In the genomic region with DNA sequence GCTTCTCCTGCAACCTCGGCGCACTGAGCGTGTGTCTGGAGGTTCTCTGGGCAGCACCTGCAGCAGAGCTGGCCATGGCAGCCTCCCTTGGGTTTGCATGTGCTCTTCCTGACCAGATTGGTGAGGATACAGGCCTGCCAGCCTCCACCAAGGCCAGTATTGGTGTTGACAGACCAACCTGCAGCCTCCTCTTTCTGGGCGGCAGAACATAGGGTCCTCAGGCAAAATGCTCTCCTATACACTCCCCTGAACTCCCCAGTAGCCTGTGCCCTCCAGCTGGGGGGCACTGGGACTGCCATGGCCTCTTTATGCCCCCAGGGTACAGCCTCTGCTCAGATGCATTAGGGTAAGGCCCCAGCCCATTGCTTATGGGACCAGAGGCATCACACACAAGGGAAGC, we compare ENCODE assay signal across 26 cellular contexts.
"Had no signal": no experiment of that assay in that cellular context is flagged by ENCODE, and none has a peak within 500 bp of the region (broad histone marks: within the 10 kb centered on the region; RNA-seq: fewer than 3 reads in every experiment).

No MANE protein-coding gene starts in this region.

- H3K36me3 Mint-ChIP-seq: natural killer cell treated with Interleukin-12 subunit alpha and Interleukin-12 subunit beta and Interleukin-15 and Interleukin-18, amount 100 ng/mL, for 72 hours; neural progenitor cell had no signal

- H3K4me2 ChIP-seq: neural progenitor cell had no signal

- H3K27me3 Mint-ChIP-seq: central memory CD8-positive, alpha-beta T cell had no signal

- DNase-seq: colonic mucosa; effector CD8-positive, alpha-beta T cell; foreskin keratinocyte; glutamatergic neuron; heart right ventricle; hippocampal formation; left cardiac atrium; left lung; mammary epithelial cell; nucleus accumbens; posterior cingulate gyrus; psoas muscle; right cardiac atrium; stimulated activated CD4-positive, alpha-beta T cell treated with anti-CD3 and anti-CD28 coated beads, Interleukin-15, amount 100 ng/mL, for 24 hours; stimulated activated CD4-positive, alpha-beta T cell treated with anti-CD3 and anti-CD28 coated beads, Interleukin-2, amount 100 ng/mL, for 48 hours; stimulated activated naive CD4-positive, alpha-beta T cell treated with Interleukin-2 at 50 U/mL for 16 hours; transverse colon had no signal

- H3K9me3 Mint-ChIP-seq: central memory CD8-positive, alpha-beta T cell; dendritic cell treated with granulocyte-macrophage colony-stimulating factor and Interleukin-4, amounts not matched to agents 40 ng/mL and 50 ng/mL, for 4 days; natural killer cell treated with Interleukin-12 subunit alpha and Interleukin-12 subunit beta and Interleukin-15 and Interleukin-18, amount 100 ng/mL, for 72 hours had no signal

- H3K9me3 ChIP-seq: colonic mucosa, esophagus muscularis mucosa, gastroesophageal sphincter, heart right ventricle, left lung, psoas muscle, thoracic aorta, transverse colon, vagina had no signal

- H3K36me3 ChIP-seq: colonic mucosa, esophagus muscularis mucosa, gastroesophageal sphincter, heart right ventricle, left lung, neural progenitor cell, thoracic aorta, transverse colon, vagina had no signal

- H3K9ac ChIP-seq: neural progenitor cell had no signal

- H3K27ac Mint-ChIP-seq: dendritic cell treated with granulocyte-macrophage colony-stimulating factor and Interleukin-4, amounts not matched to agents 40 ng/mL and 50 ng/mL, for 4 days; natural killer cell treated with Interleukin-12 subunit alpha and Interleukin-12 subunit beta and Interleukin-15 and Interleukin-18, amount 100 ng/mL, for 72 hours had no signal

- H3K4me1 ChIP-seq: colonic mucosa, esophagus muscularis mucosa, gastroesophageal sphincter, heart right ventricle, left lung, transverse colon had no signal

- ATAC-seq: foreskin keratinocyte, gastroesophageal sphincter, left cardiac atrium, left lung, psoas muscle, right cardiac atrium had no signal

- H3K27me3 ChIP-seq: colonic mucosa, esophagus muscularis mucosa, foreskin keratinocyte, gastroesophageal sphincter, heart right ventricle, left lung, transverse colon, vagina had no signal

- H3K27ac ChIP-seq: colonic mucosa, esophagus muscularis mucosa, foreskin keratinocyte, gastroesophageal sphincter, heart right ventricle, left lung, neural progenitor cell, psoas muscle, thoracic aorta, transverse colon, vagina had no signal

- H3K4me3 Mint-ChIP-seq: central memory CD8-positive, alpha-beta T cell; dendritic cell treated with granulocyte-macrophage colony-stimulating factor and Interleukin-4, amounts not matched to agents 40 ng/mL and 50 ng/mL, for 4 days; natural killer cell treated with Interleukin-12 subunit alpha and Interleukin-12 subunit beta and Interleukin-15 and Interleukin-18, amount 100 ng/mL, for 72 hours; neural progenitor cell had no signal

- H3K4me3 ChIP-seq: colonic mucosa, esophagus muscularis mucosa, gastroesophageal sphincter, heart right ventricle, left lung, neural progenitor cell, psoas muscle, skin epidermis, thoracic aorta, transverse colon, vagina had no signal

- H2AFZ ChIP-seq: neural progenitor cell had no signal
